In the genomic region with DNA sequence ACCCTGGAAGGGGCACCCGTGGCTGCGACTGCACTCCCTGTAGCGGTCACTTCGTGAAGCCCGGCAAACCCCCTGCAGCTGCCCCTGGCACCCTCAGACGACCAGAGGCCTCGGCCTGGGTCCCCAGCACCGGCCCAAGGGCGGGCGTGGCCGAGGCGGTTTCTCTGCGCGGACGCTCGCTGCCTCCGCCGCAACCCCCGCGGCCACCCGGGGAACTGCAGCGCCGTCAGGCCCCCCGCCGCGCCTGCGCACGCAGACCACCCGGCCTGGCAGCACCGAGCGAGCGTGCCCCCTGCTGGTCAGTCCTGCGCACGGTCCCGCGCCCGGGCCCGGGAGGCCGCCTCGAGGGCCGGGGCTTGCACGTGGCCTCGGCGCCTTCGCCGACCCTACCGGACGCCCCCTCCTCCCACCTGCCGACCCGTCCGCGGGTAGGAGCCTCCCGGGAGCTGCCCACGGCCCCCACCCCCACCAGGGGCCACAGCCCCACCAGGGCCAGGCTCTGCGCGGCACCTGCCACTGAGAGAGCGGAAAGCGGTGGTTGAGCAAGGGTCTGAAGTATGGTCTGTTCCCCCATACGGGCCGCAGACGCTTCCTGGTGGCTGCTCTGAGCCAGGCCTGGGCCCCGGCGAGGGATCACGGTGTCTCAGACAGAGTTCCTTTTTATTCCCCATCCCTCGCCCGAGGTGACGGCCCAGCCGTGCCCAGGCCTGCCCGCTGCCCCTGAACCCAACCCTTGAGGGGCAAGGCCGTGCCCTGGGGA, we compare ENCODE assay signal across 1 cellular context.
A peak's percentile ranks its signal among the peaks of the same experiment; 100 is the strongest.
TF ChIP-seq lines count a peak whose summit lies in the region.

No MANE protein-coding gene starts in this region.

TF ChIP-seq in HepG2, 621 proteins besides CTCF, POLR2A, EP300 and RAD21 (continued from another document and continues in another):
- TF ChIP-seq, protein P1, sequence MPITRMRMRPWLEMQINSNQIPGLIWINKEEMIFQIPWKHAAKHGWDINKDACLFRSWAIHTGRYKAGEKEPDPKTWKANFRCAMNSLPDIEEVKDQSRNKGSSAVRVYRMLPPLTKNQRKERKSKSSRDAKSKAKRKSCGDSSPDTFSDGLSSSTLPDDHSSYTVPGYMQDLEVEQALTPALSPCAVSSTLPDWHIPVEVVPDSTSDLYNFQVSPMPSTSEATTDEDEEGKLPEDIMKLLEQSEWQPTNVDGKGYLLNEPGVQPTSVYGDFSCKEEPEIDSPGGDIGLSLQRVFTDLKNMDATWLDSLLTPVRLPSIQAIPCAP (CRISPR knock-in tag; IDR thresholded peaks at IDR 0.05; ENCODE audit: low read depth), result no peak
- TF ChIP-seq SMARCC2 (IDR thresholded peaks at IDR 0.05) (no peak), GTF2F1 (IDR thresholded peaks at IDR 0.05; ENCODE audit: low read length) (no peak), ZNF274 (CRISPR knock-in tag; IDR thresholded peaks at IDR 0.05) (peak; percentile 73; the same call in 1 of the 2 replicates), ZNF687 (CRISPR knock-in tag; IDR thresholded peaks at IDR 0.05) (peak; percentile 98), PLSCR1 (CRISPR knock-in tag; IDR thresholded peaks at IDR 0.05; ENCODE audit: borderline replicate concordance) (no peak), RELA (CRISPR knock-in tag; IDR thresholded peaks at IDR 0.05) (peak; percentile 93; the same call in 1 of the 2 replicates), AFF4 (CRISPR knock-in tag; IDR thresholded peaks at IDR 0.05) (no peak), ZNF205 (CRISPR knock-in tag; IDR thresholded peaks at IDR 0.05) (no peak; the same call in 1 of the 2 replicates), NCOA1 (CRISPR knock-in tag; IDR thresholded peaks at IDR 0.05) (no peak), MYC (CRISPR knock-in tag; IDR thresholded peaks at IDR 0.05; ENCODE audit: borderline replicate concordance) (peak; percentile 90), ZNF746 (CRISPR knock-in tag; IDR thresholded peaks at IDR 0.05) (no peak), GRHL1 (CRISPR knock-in tag; conservative IDR thresholded peaks at IDR 0.05) (no peak), PRDM4 (CRISPR knock-in tag; IDR thresholded peaks at IDR 0.05; ENCODE audit: borderline replicate concordance) (no peak), YY1 (IDR thresholded peaks at IDR 0.05; ENCODE audit: insufficient read depth, insufficient replicate concordance, low read depth, low read length) (peak; percentile 74), TP53 (CRISPR knock-in tag; conservative IDR thresholded peaks at IDR 0.05) (no peak), PITX1 (CRISPR knock-in tag; IDR thresholded peaks at IDR 0.05) (no peak), NR2F1 (CRISPR knock-in tag; IDR thresholded peaks at IDR 0.05) (no peak), ZNF282 (IDR thresholded peaks at IDR 0.05; ENCODE audit: partially characterized antibody) (no peak), ZNF335 (CRISPR knock-in tag; IDR thresholded peaks at IDR 0.05) (no peak), ZNF644 (CRISPR knock-in tag; IDR thresholded peaks at IDR 0.05; ENCODE audit: low read depth) (no peak), GATA4 (IDR thresholded peaks at IDR 0.05; ENCODE audit: borderline replicate concordance, low read depth) (0 out of 2 replicates have a peak, but pooled peaks have one; percentile 14), KDM6A (CRISPR knock-in tag; IDR thresholded peaks at IDR 0.05; ENCODE audit: low read depth) (no peak), MED13 (CRISPR knock-in tag; IDR thresholded peaks at IDR 0.05) (no peak), MTA1 (CRISPR knock-in tag; IDR thresholded peaks at IDR 0.05; ENCODE audit: borderline replicate concordance) (peak; percentile 71; the same call in 1 of the 2 replicates), LCORL (IDR thresholded peaks at IDR 0.05) (no peak), LCORL (CRISPR knock-in tag; IDR thresholded peaks at IDR 0.05) (no peak), IKZF1 (IDR thresholded peaks at IDR 0.05) (no peak), TCF7L2 (IDR thresholded peaks at IDR 0.05; ENCODE audit: low read depth, low read length) (no peak), ZBTB3 (CRISPR knock-in tag; IDR thresholded peaks at IDR 0.05; ENCODE audit: borderline replicate concordance, low read depth) (peak; percentile 70; the same call in 1 of the 2 replicates), ZIK1 (CRISPR knock-in tag; IDR thresholded peaks at IDR 0.05; ENCODE audit: borderline replicate concordance, low read depth) (peak; percentile 94), ZNF747 (CRISPR knock-in tag; IDR thresholded peaks at IDR 0.05; ENCODE audit: borderline replicate concordance) (peak; percentile 75; the same call in 1 of the 2 replicates), PTBP1 (IDR thresholded peaks at IDR 0.05; ENCODE audit: low read depth, low read length, poor library complexity, severe bottlenecking) (no peak), SOX5 (CRISPR knock-in tag; IDR thresholded peaks at IDR 0.05; ENCODE audit: borderline replicate concordance) (no peak), HMGA1 (CRISPR knock-in tag; conservative IDR thresholded peaks at IDR 0.05) (no peak), ZNF607 (CRISPR knock-in tag; IDR thresholded peaks at IDR 0.05; ENCODE audit: borderline replicate concordance) (peak; percentile 96), ZMAT3 (CRISPR knock-in tag; conservative IDR thresholded peaks at IDR 0.05) (no peak; the same call in 1 of the 2 replicates), ZNF883 (CRISPR knock-in tag; IDR thresholded peaks at IDR 0.05; ENCODE audit: not compliant biosample characterization) (peak; percentile 87), GZF1 (CRISPR knock-in tag; IDR thresholded peaks at IDR 0.05) (no peak), ZNF362 (CRISPR knock-in tag; IDR thresholded peaks at IDR 0.05; ENCODE audit: borderline replicate concordance) (no peak)
- TF ChIP-seq, protein P2, sequence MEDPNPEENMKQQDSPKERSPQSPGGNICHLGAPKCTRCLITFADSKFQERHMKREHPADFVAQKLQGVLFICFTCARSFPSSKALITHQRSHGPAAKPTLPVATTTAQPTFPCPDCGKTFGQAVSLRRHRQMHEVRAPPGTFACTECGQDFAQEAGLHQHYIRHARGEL (CRISPR knock-in tag; IDR thresholded peaks at IDR 0.05), result no peak
- TF ChIP-seq, protein P3, sequence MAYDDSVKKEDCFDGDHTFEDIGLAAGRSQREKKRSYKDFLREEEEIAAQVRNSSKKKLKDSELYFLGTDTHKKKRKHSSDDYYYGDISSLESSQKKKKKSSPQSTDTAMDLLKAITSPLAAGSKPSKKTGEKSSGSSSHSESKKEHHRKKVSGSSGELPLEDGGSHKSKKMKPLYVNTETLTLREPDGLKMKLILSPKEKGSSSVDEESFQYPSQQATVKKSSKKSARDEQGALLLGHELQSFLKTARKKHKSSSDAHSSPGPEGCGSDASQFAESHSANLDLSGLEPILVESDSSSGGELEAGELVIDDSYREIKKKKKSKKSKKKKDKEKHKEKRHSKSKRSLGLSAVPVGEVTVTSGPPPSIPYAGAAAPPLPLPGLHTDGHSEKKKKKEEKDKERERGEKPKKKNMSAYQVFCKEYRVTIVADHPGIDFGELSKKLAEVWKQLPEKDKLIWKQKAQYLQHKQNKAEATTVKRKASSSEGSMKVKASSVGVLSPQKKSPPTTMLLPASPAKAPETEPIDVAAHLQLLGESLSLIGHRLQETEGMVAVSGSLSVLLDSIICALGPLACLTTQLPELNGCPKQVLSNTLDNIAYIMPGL (CRISPR knock-in tag; IDR thresholded peaks at IDR 0.05; ENCODE audit: borderline replicate concordance in 1 of 2, low read depth in 1 of 2), result peak; percentile 90 to 94
- TF ChIP-seq, protein P4, sequence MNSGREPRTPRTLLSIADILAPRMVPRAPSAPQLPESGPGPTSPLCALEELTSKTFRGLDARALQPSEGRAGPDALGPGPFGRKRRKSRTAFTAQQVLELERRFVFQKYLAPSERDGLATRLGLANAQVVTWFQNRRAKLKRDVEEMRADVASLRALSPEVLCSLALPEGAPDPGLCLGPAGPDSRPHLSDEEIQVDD (CRISPR knock-in tag; IDR thresholded peaks at IDR 0.05; ENCODE audit: borderline replicate concordance), result peak; percentile 76; the same call in 1 of the 2 replicates
